10 cellular contexts compared by ENCODE assay signal in the genomic region with DNA sequence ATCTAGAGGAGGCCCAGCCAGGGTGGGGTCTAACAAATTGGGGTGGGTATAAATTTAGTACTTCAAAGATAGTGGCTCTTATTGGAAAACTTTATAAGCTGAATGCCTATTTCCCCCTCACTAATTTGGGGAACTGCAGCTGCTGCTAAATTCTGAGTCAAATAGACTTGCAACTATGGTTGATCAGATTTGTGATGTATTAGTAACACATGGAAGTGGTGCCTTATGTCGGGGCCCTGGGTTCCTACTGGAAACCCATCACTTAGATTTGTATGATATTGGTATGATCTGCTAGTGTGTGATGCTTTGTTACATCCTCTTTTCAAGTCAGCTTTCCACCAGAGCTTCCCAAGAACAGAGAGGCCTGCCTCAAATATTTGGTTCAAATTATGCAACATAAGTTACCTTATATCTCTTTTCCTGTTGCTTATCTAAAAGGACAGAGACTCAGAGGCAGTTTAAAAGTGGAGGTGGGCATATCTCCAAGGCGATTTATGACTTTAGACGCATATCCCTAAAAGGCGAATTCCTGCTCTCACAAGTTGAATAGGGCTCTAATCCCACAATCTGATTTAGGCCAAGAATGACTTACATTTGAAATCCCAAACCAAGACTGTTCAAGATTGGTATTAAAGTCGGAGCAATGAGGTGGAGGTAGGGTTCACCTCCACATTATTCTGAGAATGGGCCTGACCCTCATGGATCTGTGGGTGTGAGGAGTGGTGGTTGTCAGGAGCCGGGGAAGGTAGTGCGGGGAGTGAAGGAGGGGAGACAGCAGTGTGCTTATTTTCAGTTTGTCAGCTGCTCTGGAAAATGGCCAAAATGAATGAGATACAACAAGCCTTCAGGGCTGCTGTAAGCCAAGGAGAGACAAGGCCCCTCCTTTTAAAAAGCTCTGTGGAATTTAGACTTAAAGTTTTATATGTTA.
A peak's percentile ranks its signal among the peaks of the same experiment; 100 is the strongest.
DNase-seq lines count a peak whose midpoint lies in the region; ATAC-seq, FAIRE-seq and TF ChIP-seq lines count a peak whose summit lies in the region.
"Had no signal": no experiment of that assay in that cellular context is flagged by ENCODE, and none has a peak within 500 bp of the region (broad histone marks: within the 10 kb centered on the region; RNA-seq: fewer than 3 reads in every experiment).

No MANE protein-coding gene starts in this region.

- no peak overlapping the region for H2AK5ac ChIP-seq in mesendoderm (ENCODE audit: low read length)

- H3K4me1 Mint-ChIP-seq in activated naive CD4-positive, alpha-beta T cell treated with anti-CD3 and anti-CD28 coated beads, Interleukin-2, amount 50 U/mL, for 24 hours = peaks cover 26% of the 10 kb centered on the region
- peaks cover 21% of the 10 kb centered on the region for H3K4me1 Mint-ChIP-seq in activated naive CD4-positive, alpha-beta T cell treated with anti-CD3 and anti-CD28 coated beads, Interleukin-2, amount 10 ng/mL, durations not matched to agents 7 days and 5 days

- no peak overlapping the region for H3K4me3 Mint-ChIP-seq in activated naive CD4-positive, alpha-beta T cell treated with anti-CD3 and anti-CD28 coated beads, Interleukin-2, amount 50 U/mL, for 24 hours
- H3K4me3 Mint-ChIP-seq in activated naive CD4-positive, alpha-beta T cell treated with anti-CD3 and anti-CD28 coated beads, Interleukin-2, amount 10 ng/mL, durations not matched to agents 7 days and 5 days = no peak overlapping the region
- H3K4me3 Mint-ChIP-seq: effector memory CD8-positive, alpha-beta T cell had no signal

- no peaks in the 10 kb centered on the region for H3K36me3 Mint-ChIP-seq in activated naive CD4-positive, alpha-beta T cell treated with anti-CD3 and anti-CD28 coated beads, Interleukin-2, amount 50 U/mL, for 24 hours
- no peaks in the 10 kb centered on the region for H3K36me3 Mint-ChIP-seq in activated naive CD4-positive, alpha-beta T cell treated with anti-CD3 and anti-CD28 coated beads, Interleukin-2, amount 10 ng/mL, durations not matched to agents 7 days and 5 days

- no peak for TF ChIP-seq POLR2A in GM12891 (IDR thresholded peaks at IDR 0.05; ENCODE audit: low read depth, low read length)

- no peak overlapping the region for H3K4me3 ChIP-seq in mesendoderm (ENCODE audit: low read length)
- H3K4me3 ChIP-seq in urinary bladder (ENCODE audit: low read depth, low read length) = no peak overlapping the region

- H3K27ac ChIP-seq in cingulate gyrus (ENCODE audit: low read depth, low read length) = peak overlapping the region; percentile 48
- H3K27ac ChIP-seq in mesendoderm (ENCODE audit: low read depth, low read length) = no peak overlapping the region
- H3K27ac ChIP-seq in urinary bladder (ENCODE audit: low read depth) = peak overlapping the region; percentile 78

- no peaks in the 10 kb centered on the region for H3K27me3 ChIP-seq in mesendoderm (ENCODE audit: insufficient read depth, low read length, poor library complexity)

- no peaks in the 10 kb centered on the region for H3K9me3 Mint-ChIP-seq in activated naive CD4-positive, alpha-beta T cell treated with anti-CD3 and anti-CD28 coated beads, Interleukin-2, amount 50 U/mL, for 24 hours
- H3K9me3 Mint-ChIP-seq in activated naive CD4-positive, alpha-beta T cell treated with anti-CD3 and anti-CD28 coated beads, Interleukin-2, amount 10 ng/mL, durations not matched to agents 7 days and 5 days = no peaks in the 10 kb centered on the region
- H3K9me3 Mint-ChIP-seq: effector memory CD8-positive, alpha-beta T cell had no signal

- no peak overlapping the region for H3K56ac ChIP-seq in mesendoderm (ENCODE audit: low read length)

- H3K23ac ChIP-seq in mesendoderm (ENCODE audit: low read length) = no peak overlapping the region

- no peak for ATAC-seq in HG03095 (IDR thresholded peaks at IDR 0.05; ENCODE audit: unreplicated experiment)
- ATAC-seq: effector memory CD8-positive, alpha-beta T cell had no signal

- H4K5ac ChIP-seq in mesendoderm (ENCODE audit: low read length) = no peak overlapping the region

- CTCF ChIA-PET in activated naive CD4-positive, alpha-beta T cell treated with anti-CD3 and anti-CD28 coated beads, Interleukin-2, amount 10 ng/mL, durations not matched to agents 7 days and 5 days (lab: Charles Lee) = interaction anchor here (1.6 to 9.3 kb wide), 3 partner anchors 545 to 599 kb away, joined by 4 to 149 read pairs (median 13); no protein-coding TSS in a partner anchor

- H2BK5ac ChIP-seq in mesendoderm (ENCODE audit: low read length) = no peak overlapping the region

- H3K79me1 ChIP-seq in mesendoderm (ENCODE audit: low read length) = no peaks in the 10 kb centered on the region

- peak overlapping the region; percentile 26 for H3K27ac Mint-ChIP-seq in activated naive CD4-positive, alpha-beta T cell treated with anti-CD3 and anti-CD28 coated beads, Interleukin-2, amount 50 U/mL, for 24 hours
- no peak overlapping the region for H3K27ac Mint-ChIP-seq in activated naive CD4-positive, alpha-beta T cell treated with anti-CD3 and anti-CD28 coated beads, Interleukin-2, amount 10 ng/mL, durations not matched to agents 7 days and 5 days
- H3K27ac Mint-ChIP-seq: effector memory CD8-positive, alpha-beta T cell had no signal

- H4K8ac ChIP-seq in mesendoderm (ENCODE audit: low read depth, low read length) = no peak overlapping the region

- no peaks in the 10 kb centered on the region for H3K27me3 Mint-ChIP-seq in activated naive CD4-positive, alpha-beta T cell treated with anti-CD3 and anti-CD28 coated beads, Interleukin-2, amount 50 U/mL, for 24 hours
- no peaks in the 10 kb centered on the region for H3K27me3 Mint-ChIP-seq in activated naive CD4-positive, alpha-beta T cell treated with anti-CD3 and anti-CD28 coated beads, Interleukin-2, amount 10 ng/mL, durations not matched to agents 7 days and 5 days
- H3K27me3 Mint-ChIP-seq: effector memory CD8-positive, alpha-beta T cell had no signal

- H3K36me3 ChIP-seq in mesendoderm (ENCODE audit: control insufficient read depth, insufficient read depth, low read length) (no peaks in the 10 kb centered on the region), urinary bladder (ENCODE audit: insufficient read depth) (no peaks in the 10 kb centered on the region)

- no peak overlapping the region for H3K4me2 ChIP-seq in mesendoderm (ENCODE audit: low read length)

- WGBS in mesendoderm (ENCODE audit: extremely low coverage, insufficient coverage, low lambda C conversion rate) = no CpG with 5 or more reads among the region's 7 CpGs
- 17% methylated on average over 7 of the region's 7 CpGs for WGBS in urinary bladder

- no peaks in the 10 kb centered on the region for H3K79me2 ChIP-seq in mesendoderm (ENCODE audit: control insufficient read depth, insufficient read depth, low read length)

- no peak for FAIRE-seq in GM12891 (lab: Jason Lieb, UNC)

- H3K4me1 ChIP-seq in mesendoderm (ENCODE audit: control insufficient read depth, low read depth, low read length) = peaks cover 2% of the 10 kb centered on the region
- H3K4me1 ChIP-seq in urinary bladder (ENCODE audit: insufficient read depth) = no peaks in the 10 kb centered on the region

- peak overlapping the region; percentile 30 for H3K18ac ChIP-seq in mesendoderm (ENCODE audit: low read length)

- no peak overlapping the region for H2BK120ac ChIP-seq in mesendoderm (ENCODE audit: low read depth, low read length)

- peak overlapping the region; percentile 85 for H2BK15ac ChIP-seq in mesendoderm (replicated peaks; ENCODE audit: low read depth)

- no peak overlapping the region for H3K9ac ChIP-seq in mesendoderm (ENCODE audit: low read length)

- DNase-seq in activated naive CD4-positive, alpha-beta T cell treated with anti-CD3 and anti-CD28 coated beads, Interleukin-2, amount 10 ng/mL, durations not matched to agents 7 days and 5 days = no peak
- DNase-seq in mesendoderm (no peak), putamen (ENCODE audit: low spot score) (no peak), GM12891 (ENCODE audit: insufficient read length, low spot score) (no peak)
- DNase-seq: effector memory CD8-positive, alpha-beta T cell; T-helper 9 cell had no signal

- H3K4ac ChIP-seq in mesendoderm (ENCODE audit: low read depth, low read length) = no peak overlapping the region

TF ChIP-seq in GM12891, 5 proteins besides CTCF, POLR2A, EP300 and RAD21:
- TF ChIP-seq PAX5 (IDR thresholded peaks at IDR 0.05; ENCODE audit: insufficient read depth, low read length, severe bottlenecking) (no peak), TAF1 (IDR thresholded peaks at IDR 0.05; ENCODE audit: low read depth, low read length) (no peak), POU2F2 (IDR thresholded peaks at IDR 0.05; ENCODE audit: low read depth, low read length) (no peak), SPI1 (IDR thresholded peaks at IDR 0.05; ENCODE audit: low read depth, low read length) (no peak; the same call in 1 of the 2 replicates), POLR2AphosphoS5 (IDR thresholded peaks at IDR 0.05; ENCODE audit: low read depth, low read length) (no peak)
